11 cellular contexts compared by ENCODE assay signal in the genomic region with DNA sequence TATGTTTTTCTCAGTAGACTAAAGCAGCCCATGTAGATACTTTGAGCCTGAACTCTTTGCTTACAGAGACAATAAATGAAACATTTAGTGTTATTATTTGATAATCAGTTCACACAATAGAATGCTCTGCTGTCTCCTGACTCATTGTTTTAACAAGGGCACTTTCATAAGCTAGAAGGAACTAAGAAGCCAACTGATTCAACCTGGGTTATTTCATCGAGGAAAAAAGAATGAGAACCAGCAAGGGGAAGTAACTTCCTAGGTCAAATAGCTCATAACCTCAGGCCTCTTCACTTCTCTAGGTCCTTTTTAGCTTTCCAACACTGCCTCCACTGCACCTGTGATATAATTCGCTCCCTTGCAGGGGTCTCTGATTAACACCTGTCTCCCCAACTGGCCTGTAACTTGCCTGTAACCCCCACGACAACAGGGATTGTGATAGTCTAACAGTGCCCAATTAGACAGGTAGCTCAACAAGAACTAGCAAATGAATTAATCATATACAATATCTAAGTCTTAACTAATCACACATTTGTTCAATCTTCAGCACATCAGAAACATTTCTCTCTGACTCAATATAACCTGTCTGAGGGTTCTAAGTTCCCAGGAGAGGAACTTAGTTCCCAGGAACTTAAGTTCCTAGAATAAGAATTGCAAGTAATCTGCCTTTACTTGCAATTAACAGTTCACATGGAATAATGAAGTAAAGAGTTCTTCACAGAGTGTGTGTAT. TPM values are rescaled to one million over a fixed set of nuclear protein-coding genes. Genes with fewer than 3 reads are reported as not detected.
A peak's percentile ranks its signal among the peaks of the same experiment; 100 is the strongest.
DNase-seq lines count a peak whose midpoint lies in the region; ATAC-seq lines count a peak whose summit lies in the region.
"Had no signal": no experiment of that assay in that cellular context is flagged by ENCODE, and none has a peak within 500 bp of the region (broad histone marks: within the 10 kb centered on the region; RNA-seq: fewer than 3 reads in every experiment).

No MANE protein-coding gene starts in this region.

- H3K4me1 Mint-ChIP-seq in activated T-helper 2 cell treated with anti-CD3 and anti-CD28 coated beads, Interferon-gamma antibody, Interleukin-2, Interleukin-4, amounts not matched to agents 10 μg/mL and 5 μg/mL and 100 μg/mL, durations not matched to agents 14 hours and 24 hours and 36 hours (ENCODE audit: low read depth), result peaks cover 19% of the 10 kb centered on the region

- no peaks in the 10 kb centered on the region for H3K9me3 Mint-ChIP-seq in activated T-helper 2 cell treated with anti-CD3 and anti-CD28 coated beads, Interferon-gamma antibody, Interleukin-2, Interleukin-4, amounts not matched to agents 10 μg/mL and 5 μg/mL and 100 μg/mL, durations not matched to agents 14 hours and 24 hours and 36 hours

- H3K36me3 Mint-ChIP-seq in activated T-helper 2 cell treated with anti-CD3 and anti-CD28 coated beads, Interferon-gamma antibody, Interleukin-2, Interleukin-4, amounts not matched to agents 10 μg/mL and 5 μg/mL and 100 μg/mL, durations not matched to agents 14 hours and 24 hours and 36 hours (ENCODE audit: low read depth), result peaks cover 25% of the 10 kb centered on the region

- ATAC-seq in HG02571 (IDR thresholded peaks at IDR 0.05; ENCODE audit: unreplicated experiment), result no peak
- no peak for ATAC-seq in GM21360 (IDR thresholded peaks at IDR 0.05; ENCODE audit: unreplicated experiment)
- ATAC-seq: heart left ventricle had no signal

- no peaks in the 10 kb centered on the region for H3K27me3 Mint-ChIP-seq in activated T-helper 2 cell treated with anti-CD3 and anti-CD28 coated beads, Interferon-gamma antibody, Interleukin-2, Interleukin-4, amounts not matched to agents 10 μg/mL and 5 μg/mL and 100 μg/mL, durations not matched to agents 14 hours and 24 hours and 36 hours (ENCODE audit: low read depth)

- intact Hi-C loops in activated T-helper 2 cell treated with anti-CD3 and anti-CD28 coated beads, Interferon-gamma antibody, Interleukin-2, Interleukin-4, amounts not matched to agents 10 μg/mL and 5 μg/mL and 100 μg/mL, durations not matched to agents 14 hours and 24 hours and 36 hours (cut with micrococcal nuclease), result no loop called here

- H3K27ac Mint-ChIP-seq in activated T-helper 2 cell treated with anti-CD3 and anti-CD28 coated beads, Interferon-gamma antibody, Interleukin-2, Interleukin-4, amounts not matched to agents 10 μg/mL and 5 μg/mL and 100 μg/mL, durations not matched to agents 14 hours and 24 hours and 36 hours, result peak overlapping the region; percentile 70

- H3K4me3 Mint-ChIP-seq in activated T-helper 2 cell treated with anti-CD3 and anti-CD28 coated beads, Interferon-gamma antibody, Interleukin-2, Interleukin-4, amounts not matched to agents 10 μg/mL and 5 μg/mL and 100 μg/mL, durations not matched to agents 14 hours and 24 hours and 36 hours (ENCODE audit: low read depth), result no peak overlapping the region

- DNase-seq in CD1c-positive myeloid dendritic cell (ENCODE audit: extremely low spot score) (peak; percentile 50), LHCN-M2 (ENCODE audit: low read depth) (peak; percentile 26), lung microvascular endothelial cell (ENCODE audit: low read depth in 2 of 2) (peak; percentile 30 to 54), H4 (ENCODE audit: low spot score) (no peak), NCI-H345 (lab: John Stamatoyannopoulos, UW) (no peak)
- DNase-seq in activated T-helper 2 cell treated with anti-CD3 and anti-CD28 coated beads, Interferon-gamma antibody, Interleukin-2, Interleukin-4, amounts not matched to agents 10 μg/mL and 5 μg/mL and 100 μg/mL, durations not matched to agents 14 hours and 24 hours and 36 hours (ENCODE audit: low spot score), result no peak
- DNase-seq: Calu3, heart left ventricle, NCI-H1092 had no signal

RNA-seq across cellular contexts. Expression of a gene that starts 34.8 kb away (rescaled TPM):
- 14.5 and 16.6 TPM in 2 replicates for total RNA-seq in LHCN-M2 (2014; rRNA removed)
- polyA plus RNA-seq in LHCN-M2 (2012), result 7.0 TPM
- 21.3 and 25.4 TPM in 2 replicates for total RNA-seq in activated T-helper 2 cell treated with anti-CD3 and anti-CD28 coated beads, Interferon-gamma antibody, Interleukin-2, Interleukin-4, amounts not matched to agents 10 μg/mL and 5 μg/mL and 100 μg/mL, durations not matched to agents 14 hours and 24 hours and 36 hours
- 3.6 and 6.5 TPM in 2 replicates for total RNA-seq in lung microvascular endothelial cell
- total RNA-seq in H4 (2014; rRNA removed; shearing (Covaris generic)), result 18.5 and 20.7 TPM in 2 replicates

RNA-seq across cellular contexts. Expression of a gene that starts 48.4 kb away (rescaled TPM):
- total RNA-seq in LHCN-M2 (2014; rRNA removed) (19.2 and 24.4 TPM in 2 replicates), lung microvascular endothelial cell (13.5 and 17.3 TPM in 2 replicates)
- polyA plus RNA-seq in LHCN-M2 (2012), result 13.2 TPM
- total RNA-seq in activated T-helper 2 cell treated with anti-CD3 and anti-CD28 coated beads, Interferon-gamma antibody, Interleukin-2, Interleukin-4, amounts not matched to agents 10 μg/mL and 5 μg/mL and 100 μg/mL, durations not matched to agents 14 hours and 24 hours and 36 hours, result 56.3 and 65.7 TPM in 2 replicates
- 23.6 and 31.9 TPM in 2 replicates for total RNA-seq in H4 (2014; rRNA removed; shearing (Covaris generic))

Comparison
In these comparisons a context has a peak if more than half of its experiments do, and no peak if none do; other contexts are left out.
1. DNase-seq: peak in CD1c-positive myeloid dendritic cell (single experiment), LHCN-M2 (single experiment) and lung microvascular endothelial cell (2 of 2); none in activated T-helper 2 cell treated with anti-CD3 and anti-CD28 coated beads, Interferon-gamma antibody, Interleukin-2, Interleukin-4, amounts not matched to agents 10 μg/mL and 5 μg/mL and 100 μg/mL, durations not matched to agents 14 hours and 24 hours and 36 hours (single experiment), H4 (single experiment) and NCI-H345 (single experiment).